ENCODE assay signal across 1 cellular context in genomic region chr9:8782237-8782636, GRCh38.
TF ChIP-seq lines count a peak whose summit lies in the region.

No MANE protein-coding gene starts in this region.

TF ChIP-seq in HepG2, 621 proteins besides CTCF, POLR2A, EP300 and RAD21 (continued from another document):
- TF ChIP-seq, protein P1, sequence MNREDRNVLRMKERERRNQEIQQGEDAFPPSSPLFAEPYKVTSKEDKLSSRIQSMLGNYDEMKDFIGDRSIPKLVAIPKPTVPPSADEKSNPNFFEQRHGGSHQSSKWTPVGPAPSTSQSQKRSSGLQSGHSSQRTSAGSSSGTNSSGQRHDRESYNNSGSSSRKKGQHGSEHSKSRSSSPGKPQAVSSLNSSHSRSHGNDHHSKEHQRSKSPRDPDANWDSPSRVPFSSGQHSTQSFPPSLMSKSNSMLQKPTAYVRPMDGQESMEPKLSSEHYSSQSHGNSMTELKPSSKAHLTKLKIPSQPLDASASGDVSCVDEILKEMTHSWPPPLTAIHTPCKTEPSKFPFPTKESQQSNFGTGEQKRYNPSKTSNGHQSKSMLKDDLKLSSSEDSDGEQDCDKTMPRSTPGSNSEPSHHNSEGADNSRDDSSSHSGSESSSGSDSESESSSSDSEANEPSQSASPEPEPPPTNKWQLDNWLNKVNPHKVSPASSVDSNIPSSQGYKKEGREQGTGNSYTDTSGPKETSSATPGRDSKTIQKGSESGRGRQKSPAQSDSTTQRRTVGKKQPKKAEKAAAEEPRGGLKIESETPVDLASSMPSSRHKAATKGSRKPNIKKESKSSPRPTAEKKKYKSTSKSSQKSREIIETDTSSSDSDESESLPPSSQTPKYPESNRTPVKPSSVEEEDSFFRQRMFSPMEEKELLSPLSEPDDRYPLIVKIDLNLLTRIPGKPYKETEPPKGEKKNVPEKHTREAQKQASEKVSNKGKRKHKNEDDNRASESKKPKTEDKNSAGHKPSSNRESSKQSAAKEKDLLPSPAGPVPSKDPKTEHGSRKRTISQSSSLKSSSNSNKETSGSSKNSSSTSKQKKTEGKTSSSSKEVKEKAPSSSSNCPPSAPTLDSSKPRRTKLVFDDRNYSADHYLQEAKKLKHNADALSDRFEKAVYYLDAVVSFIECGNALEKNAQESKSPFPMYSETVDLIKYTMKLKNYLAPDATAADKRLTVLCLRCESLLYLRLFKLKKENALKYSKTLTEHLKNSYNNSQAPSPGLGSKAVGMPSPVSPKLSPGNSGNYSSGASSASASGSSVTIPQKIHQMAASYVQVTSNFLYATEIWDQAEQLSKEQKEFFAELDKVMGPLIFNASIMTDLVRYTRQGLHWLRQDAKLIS (CRISPR knock-in tag; IDR thresholded peaks at IDR 0.05): no peak
- TF ChIP-seq GATAD2A (CRISPR knock-in tag; IDR thresholded peaks at IDR 0.05) (no peak), KDM4B (CRISPR knock-in tag; IDR thresholded peaks at IDR 0.05) (no peak)
TF ChIP-seq in HepG2: peak in this region for 1.
